Comparison of ENCODE assay signal across 9 cellular contexts in genomic region chr7:27031289-27032172, GRCh38.
DNase-seq lines count a peak whose midpoint lies in the region; ATAC-seq and TF ChIP-seq lines count a peak whose summit lies in the region.
"Had no signal": no experiment of that assay in that cellular context is flagged by ENCODE, and none has a peak within 500 bp of the region (broad histone marks: within the 10 kb centered on the region; RNA-seq: fewer than 3 reads in every experiment).

No MANE protein-coding gene starts in this region.

- no peaks in the 10 kb centered on the region for H3K27me3 ChIP-seq in smooth muscle cell (ENCODE audit: low read depth)
- H3K27me3 ChIP-seq: adrenal gland had no signal

- ATAC-seq in HG03342 (IDR thresholded peaks at IDR 0.05; ENCODE audit: unreplicated experiment) (peak; percentile 86), GM21737 (IDR thresholded peaks at IDR 0.05; ENCODE audit: unreplicated experiment) (no peak)
- ATAC-seq in activated CD8-positive, alpha-beta T cell treated with anti-CD3 and anti-CD28 coated beads for 36 hours, result peak; percentile 76

- no peak overlapping the region for H3K4me3 Mint-ChIP-seq in activated naive CD4-positive, alpha-beta T cell treated with anti-CD3 and anti-CD28 coated beads for 36 hours
- H3K4me3 Mint-ChIP-seq in activated CD8-positive, alpha-beta T cell treated with anti-CD3 and anti-CD28 coated beads for 36 hours, result peak overlapping the region; percentile 19

- H3K4me1 Mint-ChIP-seq in activated naive CD4-positive, alpha-beta T cell treated with anti-CD3 and anti-CD28 coated beads for 36 hours (ENCODE audit: low read depth), result peaks cover 26% of the 10 kb centered on the region
- peaks cover 21% of the 10 kb centered on the region for H3K4me1 Mint-ChIP-seq in activated CD8-positive, alpha-beta T cell treated with anti-CD3 and anti-CD28 coated beads for 36 hours (ENCODE audit: low read depth)

- CTCF ChIA-PET in activated naive CD4-positive, alpha-beta T cell treated with anti-CD3 and anti-CD28 coated beads for 36 hours (lab: Charles Lee), result no interaction called here
- CTCF ChIA-PET in activated CD8-positive, alpha-beta T cell treated with anti-CD3 and anti-CD28 coated beads for 36 hours (lab: Charles Lee), result interaction anchor here (2.0 kb wide), 1 partner anchor 129 kb away, joined by 5 read pairs; no protein-coding TSS in a partner anchor

- H3K36me3 ChIP-seq in smooth muscle cell (ENCODE audit: low read depth), result no peaks in the 10 kb centered on the region
- H3K36me3 ChIP-seq: adrenal gland had no signal

- no peaks in the 10 kb centered on the region for H3K9me3 ChIP-seq in smooth muscle cell (replicated peaks; ENCODE audit: low read depth)
- H3K9me3 ChIP-seq: adrenal gland had no signal

- no peak overlapping the region for H2AFZ ChIP-seq in smooth muscle cell (ENCODE audit: low read depth)

- H3K27me3 Mint-ChIP-seq in activated naive CD4-positive, alpha-beta T cell treated with anti-CD3 and anti-CD28 coated beads for 36 hours (ENCODE audit: low read depth), result no peaks in the 10 kb centered on the region
- H3K27me3 Mint-ChIP-seq in activated CD8-positive, alpha-beta T cell treated with anti-CD3 and anti-CD28 coated beads for 36 hours, result no peaks in the 10 kb centered on the region

- intact Hi-C loops in activated naive CD4-positive, alpha-beta T cell treated with anti-CD3 and anti-CD28 coated beads for 36 hours (cut with micrococcal nuclease), result loop anchor here (1.0 to 2.0 kb wide), 3 partner anchors 65 to 167 kb away; partner anchors contain the start of gene SKAP2
- intact Hi-C loops in activated CD8-positive, alpha-beta T cell treated with anti-CD3 and anti-CD28 coated beads for 36 hours (cut with micrococcal nuclease), result no loop called here

- H3K9ac ChIP-seq in smooth muscle cell (ENCODE audit: low read depth), result no peak overlapping the region

- H3K4me3 ChIP-seq in smooth muscle cell, result no peak overlapping the region
- H3K4me3 ChIP-seq: adrenal gland had no signal

- H3K27ac Mint-ChIP-seq in activated naive CD4-positive, alpha-beta T cell treated with anti-CD3 and anti-CD28 coated beads for 36 hours, result peak overlapping the region; percentile 61
- H3K27ac Mint-ChIP-seq in activated CD8-positive, alpha-beta T cell treated with anti-CD3 and anti-CD28 coated beads for 36 hours, result peak overlapping the region; percentile 88

- POLR2A ChIA-PET in activated CD8-positive, alpha-beta T cell treated with anti-CD3 and anti-CD28 coated beads for 36 hours (lab: Charles Lee), result no interaction called here

- TF ChIP-seq CTCF in activated CD8-positive, alpha-beta T cell treated with anti-CD3 and anti-CD28 coated beads for 36 hours (IDR thresholded peaks at IDR 0.05), result no peak
- no peak for TF ChIP-seq CTCF in smooth muscle cell (IDR thresholded peaks at IDR 0.05; ENCODE audit: borderline replicate concordance, insufficient read depth, poor library complexity, severe bottlenecking)

- H4K20me1 ChIP-seq in smooth muscle cell (ENCODE audit: low read depth), result no peaks in the 10 kb centered on the region

- H3K4me1 ChIP-seq in smooth muscle cell (ENCODE audit: low read depth), result no peaks in the 10 kb centered on the region

- DNase-seq in activated naive CD4-positive, alpha-beta T cell treated with anti-CD3 and anti-CD28 coated beads for 36 hours, result no peak
- DNase-seq in activated naive CD4-positive, alpha-beta T cell (lab: John Stamatoyannopoulos, UW), result no peak
- no peak for DNase-seq in activated CD8-positive, alpha-beta T cell treated with anti-CD3 and anti-CD28 coated beads for 36 hours
- DNase-seq in lung microvascular endothelial cell (ENCODE audit: low read depth in 2 of 2) (peak; percentile 27 to 37), islet precursor cell (no peak), smooth muscle cell (lab: John Stamatoyannopoulos, UW; ENCODE audit: unreplicated experiment) (no peak)

- no peaks in the 10 kb centered on the region for H3K9me3 Mint-ChIP-seq in activated naive CD4-positive, alpha-beta T cell treated with anti-CD3 and anti-CD28 coated beads for 36 hours
- H3K9me3 Mint-ChIP-seq in activated CD8-positive, alpha-beta T cell treated with anti-CD3 and anti-CD28 coated beads for 36 hours, result no peaks in the 10 kb centered on the region

- no peaks in the 10 kb centered on the region for H3K36me3 Mint-ChIP-seq in activated naive CD4-positive, alpha-beta T cell treated with anti-CD3 and anti-CD28 coated beads for 36 hours (ENCODE audit: low read depth)
- no peaks in the 10 kb centered on the region for H3K36me3 Mint-ChIP-seq in activated CD8-positive, alpha-beta T cell treated with anti-CD3 and anti-CD28 coated beads for 36 hours (ENCODE audit: low read depth)

- H3K27ac ChIP-seq in smooth muscle cell (ENCODE audit: low read depth), result no peak overlapping the region

- no peaks in the 10 kb centered on the region for H3F3A ChIP-seq in smooth muscle cell (ENCODE audit: low read depth)

- no peak overlapping the region for H3K4me2 ChIP-seq in smooth muscle cell

- H3K79me2 ChIP-seq in smooth muscle cell (ENCODE audit: low read depth), result no peaks in the 10 kb centered on the region

- WGBS in smooth muscle cell (ENCODE audit: low lambda C conversion rate), result 84% methylated on average over 8 of the region's 8 CpGs

Comparison
In these comparisons a context has a peak if more than half of its experiments do, and no peak if none do; other contexts are left out.
1. DNase-seq: peak in lung microvascular endothelial cell (2 of 2); none in activated naive CD4-positive, alpha-beta T cell treated with anti-CD3 and anti-CD28 coated beads for 36 hours (single experiment), activated naive CD4-positive, alpha-beta T cell (0 of 4), activated CD8-positive, alpha-beta T cell treated with anti-CD3 and anti-CD28 coated beads for 36 hours (single experiment), islet precursor cell (single experiment) and smooth muscle cell (single experiment).